22 cellular contexts compared by ENCODE assay signal in genomic region chr2:28477087-28477486, GRCh38. TPM values are rescaled to one million over a fixed set of nuclear protein-coding genes. Genes with fewer than 3 reads are reported as not detected.
A peak's percentile ranks its signal among the peaks of the same experiment; 100 is the strongest.
DNase-seq lines count a peak whose midpoint lies in the region; ATAC-seq, FAIRE-seq and TF ChIP-seq lines count a peak whose summit lies in the region.
"Had no signal": no experiment of that assay in that cellular context is flagged by ENCODE, and none has a peak within 500 bp of the region (broad histone marks: within the 10 kb centered on the region; RNA-seq: fewer than 3 reads in every experiment).

No MANE protein-coding gene starts in this region.

- no peak overlapping the region for H2BK12ac ChIP-seq in H1 (ENCODE audit: low read depth, low read length)

- H3K23ac ChIP-seq in H1 (ENCODE audit: insufficient read length) = no peak overlapping the region

- H3K79me1 ChIP-seq in H1 (ENCODE audit: low read depth, low read length) = no peaks in the 10 kb centered on the region

- no peak overlapping the region for H3K4me3 Mint-ChIP-seq in activated CD8-positive, alpha-beta memory T cell treated with anti-CD3 and anti-CD28 coated beads, Interleukin-2, amount 10 ng/mL, durations not matched to agents 7 days and 5 days
- no peak overlapping the region for H3K4me3 Mint-ChIP-seq in stimulated activated effector memory CD8-positive, alpha-beta T cell treated with anti-CD3 and anti-CD28 coated beads, Interleukin-12 subunit alpha, Interleukin-12 subunit beta, amount 100 ng/mL, for 72 hours
- no peak overlapping the region for H3K4me3 Mint-ChIP-seq in progenitor cell of endocrine pancreas (ENCODE audit: low read depth)
- H3K4me3 Mint-ChIP-seq: CD4-positive, alpha-beta T cell; HFFc6 had no signal

- TF ChIP-seq CTCF in H1 (IDR thresholded peaks at IDR 0.05; ENCODE audit: control extremely low read depth in 1 of 3, insufficient read depth in 1 of 3, low read depth in 1 of 3, low read length in 3 of 3) (no peak), progenitor cell of endocrine pancreas (IDR thresholded peaks at IDR 0.05; ENCODE audit: unreplicated experiment) (no peak), upper lobe of right lung (IDR thresholded peaks at IDR 0.05) (no peak)

- H3K4me1 ChIP-seq in H1 (replicated peaks in 1 of 4; ENCODE audit: control insufficient read depth in 3 of 4, insufficient read depth in 4 of 4, low read length in 3 of 4) = no peaks in the 10 kb centered on the region
- H3K4me1 ChIP-seq in upper lobe of right lung = no peaks in the 10 kb centered on the region
- H3K4me1 ChIP-seq: A549 had no signal

- no peak overlapping the region for H2BK5ac ChIP-seq in H1 (ENCODE audit: low read depth, low read length)

- no peak overlapping the region for H4K5ac ChIP-seq in H1 (ENCODE audit: insufficient read length, low read depth, low read length)

- no peak for TF ChIP-seq EP300 in H1 (IDR thresholded peaks at IDR 0.05; ENCODE audit: borderline replicate concordance in 1 of 2, low read depth in 2 of 2, low read length in 2 of 2)

- TF ChIP-seq RAD21 in H1 (IDR thresholded peaks at IDR 0.05 in 1 of 2, conservative IDR thresholded peaks at IDR 0.05 in 1 of 2; ENCODE audit: low read depth in 2 of 2, low read length in 2 of 2) = no peak

- no peak overlapping the region for H3K4me2 ChIP-seq in H1 (ENCODE audit: insufficient read depth in 1 of 2, low read depth in 2 of 2, low read length in 2 of 2)
- H3K4me2 ChIP-seq: A549 had no signal

- H3K79me2 ChIP-seq in H1 (ENCODE audit: control insufficient read depth in 1 of 2, insufficient read depth in 2 of 2, low read length in 2 of 2) = no peaks in the 10 kb centered on the region

- H4K91ac ChIP-seq in H1 (replicated peaks; ENCODE audit: insufficient read length, low read length) = no peak overlapping the region

- no peak for TF ChIP-seq POLR2A in H1 (IDR thresholded peaks at IDR 0.05; ENCODE audit: control extremely low read depth in 1 of 2, low read depth in 2 of 2, low read length in 2 of 2)

- no peak for ATAC-seq in activated CD8-positive, alpha-beta memory T cell treated with anti-CD3 and anti-CD28 coated beads, Interleukin-2, amount 10 ng/mL, durations not matched to agents 7 days and 5 days
- peak; percentile 24 for ATAC-seq in stimulated activated effector memory CD8-positive, alpha-beta T cell treated with anti-CD3 and anti-CD28 coated beads, Interleukin-12 subunit alpha, Interleukin-12 subunit beta, amount 100 ng/mL, for 72 hours
- no peak for ATAC-seq in upper lobe of right lung
- ATAC-seq: HCT116, HepG2 had no signal

- intact Hi-C loops in upper lobe of right lung (cut with DNase I) = no loop called here

- no peak overlapping the region for H3K14ac ChIP-seq in H1 (ENCODE audit: insufficient read length)

- CTCF ChIA-PET in activated CD8-positive, alpha-beta memory T cell treated with anti-CD3 and anti-CD28 coated beads, Interleukin-2, amount 10 ng/mL, durations not matched to agents 7 days and 5 days (lab: Charles Lee) = no interaction called here
- CTCF ChIA-PET in H1 (lab: Charles Lee; ENCODE audit: partially characterized antibody) = interaction anchor here (0.7 to 1.7 kb wide), 2 partner anchors 10 to 16 kb away, joined by 4 to 7 read pairs; no protein-coding TSS in a partner anchor

- H4K20me1 ChIP-seq in H1 (replicated peaks in 1 of 2; ENCODE audit: control insufficient read depth in 1 of 2, insufficient read depth in 2 of 2, low read length in 2 of 2) = no peaks in the 10 kb centered on the region

- 0 out of 2 replicates have a peak overlapping the region, but pooled peaks have one; percentile 57 for H4K8ac ChIP-seq in H1 (ENCODE audit: extremely low read depth, insufficient read depth, low read length)

- DNase-seq in activated CD8-positive, alpha-beta memory T cell treated with anti-CD3 and anti-CD28 coated beads for 24 hours = peak; percentile 41
- DNase-seq in activated CD8-positive, alpha-beta memory T cell treated with anti-CD3 and anti-CD28 coated beads, Interleukin-2, amount 50 U/mL, for 4 hours = no peak
- DNase-seq in activated CD8-positive, alpha-beta memory T cell treated with anti-CD3 and anti-CD28 coated beads, Interleukin-2, amount 10 ng/mL, durations not matched to agents 7 days and 5 days = peak; percentile 15
- no peak for DNase-seq in H1 (ENCODE audit: low read depth in 1 of 2, low spot score in 2 of 2)
- no peak for DNase-seq in stimulated activated effector memory CD8-positive, alpha-beta T cell treated with anti-CD3 and anti-CD28 coated beads, Interleukin-12 subunit alpha, Interleukin-12 subunit beta, amount 100 ng/mL, for 72 hours (ENCODE audit: low spot score in 2 of 2)
- DNase-seq in progenitor cell of endocrine pancreas (ENCODE audit: low spot score, unreplicated experiment) = no peak
- DNase-seq in upper lobe of right lung = no peak
- no peak for DNase-seq in hypothalamus (lab: John Stamatoyannopoulos, UW)
- DNase-seq: AML-193; Caco-2; CD4-positive, alpha-beta T cell; GM23248; H7; HFFc6 had no signal

- no peak overlapping the region for H2AK5ac ChIP-seq in H1 (ENCODE audit: low read depth, low read length)

- H3K4me3 ChIP-seq in H1 (ENCODE audit: extremely low read depth in 1 of 4, insufficient read depth in 2 of 4, low read depth in 3 of 4, low read length in 4 of 4) (no peak overlapping the region), upper lobe of right lung (no peak overlapping the region)
- H3K4me3 ChIP-seq: A549, GM23248 had no signal

- peaks cover 8% of the 10 kb centered on the region for H3K4me1 Mint-ChIP-seq in activated CD8-positive, alpha-beta memory T cell treated with anti-CD3 and anti-CD28 coated beads, Interleukin-2, amount 10 ng/mL, durations not matched to agents 7 days and 5 days
- peaks cover 3% of the 10 kb centered on the region for H3K4me1 Mint-ChIP-seq in stimulated activated effector memory CD8-positive, alpha-beta T cell treated with anti-CD3 and anti-CD28 coated beads, Interleukin-12 subunit alpha, Interleukin-12 subunit beta, amount 100 ng/mL, for 72 hours
- H3K4me1 Mint-ChIP-seq in progenitor cell of endocrine pancreas (ENCODE audit: low read depth) = no peaks in the 10 kb centered on the region

- H3K27me3 ChIP-seq in H1 (replicated peaks in 1 of 4; ENCODE audit: control insufficient read depth in 3 of 4, extremely low read depth in 1 of 4, insufficient read depth in 3 of 4, low read length in 3 of 4) = no peaks in the 10 kb centered on the region
- H3K27me3 ChIP-seq in upper lobe of right lung = no peaks in the 10 kb centered on the region

- no peak overlapping the region for H3K27ac Mint-ChIP-seq in activated CD8-positive, alpha-beta memory T cell treated with anti-CD3 and anti-CD28 coated beads, Interleukin-2, amount 10 ng/mL, durations not matched to agents 7 days and 5 days
- H3K27ac Mint-ChIP-seq in stimulated activated effector memory CD8-positive, alpha-beta T cell treated with anti-CD3 and anti-CD28 coated beads, Interleukin-12 subunit alpha, Interleukin-12 subunit beta, amount 100 ng/mL, for 72 hours = no peak overlapping the region
- H3K27ac Mint-ChIP-seq in progenitor cell of endocrine pancreas = no peak overlapping the region
- H3K27ac Mint-ChIP-seq: CD4-positive, alpha-beta T cell; HFFc6 had no signal

- H3K23me2 ChIP-seq in H1 (ENCODE audit: low read depth, low read length) = no peaks in the 10 kb centered on the region

- H3K36me3 ChIP-seq in H1 (ENCODE audit: control insufficient read depth in 2 of 4, insufficient read depth in 4 of 4, low read length in 3 of 4) (no peaks in the 10 kb centered on the region), upper lobe of right lung (no peaks in the 10 kb centered on the region)

- H3K27ac ChIP-seq in H1 (ENCODE audit: low read depth, low read length) = no peak overlapping the region
- H3K27ac ChIP-seq in upper lobe of right lung = no peak overlapping the region
- H3K27ac ChIP-seq: 22Rv1, A549, C4-2B, GM23248 had no signal

- H3K56ac ChIP-seq in H1 (replicated peaks; ENCODE audit: insufficient read length, low read depth, low read length) = no peak overlapping the region

- H2AFZ ChIP-seq in H1 (ENCODE audit: low read length) = no peak overlapping the region
- H2AFZ ChIP-seq: GM23248 had no signal

- 93% methylated on average over 2 of the region's 2 CpGs; no CpG with 5 or more reads in 1 of the 2 experiments for WGBS in H1 (ENCODE audit: extremely low coverage in 1 of 2, insufficient coverage in 1 of 2, insufficient read length in 1 of 2, insufficient replicate concordance in 2 of 2, low coverage in 1 of 2, low lambda C conversion rate in 2 of 2, missing lambda C conversion rate in 1 of 2), 2 experiments

- peaks cover 5% of the 10 kb centered on the region for H3K36me3 Mint-ChIP-seq in activated CD8-positive, alpha-beta memory T cell treated with anti-CD3 and anti-CD28 coated beads, Interleukin-2, amount 10 ng/mL, durations not matched to agents 7 days and 5 days
- no peaks in the 10 kb centered on the region for H3K36me3 Mint-ChIP-seq in stimulated activated effector memory CD8-positive, alpha-beta T cell treated with anti-CD3 and anti-CD28 coated beads, Interleukin-12 subunit alpha, Interleukin-12 subunit beta, amount 100 ng/mL, for 72 hours
- H3K36me3 Mint-ChIP-seq in progenitor cell of endocrine pancreas (ENCODE audit: insufficient read depth) = no peaks in the 10 kb centered on the region

- H2BK20ac ChIP-seq in H1 (ENCODE audit: low read length) = no peak overlapping the region

- no peak overlapping the region for H2BK15ac ChIP-seq in H1 (ENCODE audit: low read length)

- POLR2A ChIA-PET in H1 (lab: Charles Lee; ENCODE audit: partially characterized antibody) = interaction anchor here (0.8 kb wide), 1 partner anchor 233 kb away, joined by 3 read pairs; no protein-coding TSS in a partner anchor

- peaks cover 3% of the 10 kb centered on the region for H3K9me3 Mint-ChIP-seq in activated CD8-positive, alpha-beta memory T cell treated with anti-CD3 and anti-CD28 coated beads, Interleukin-2, amount 10 ng/mL, durations not matched to agents 7 days and 5 days (ENCODE audit: low read depth)
- H3K9me3 Mint-ChIP-seq in stimulated activated effector memory CD8-positive, alpha-beta T cell treated with anti-CD3 and anti-CD28 coated beads, Interleukin-12 subunit alpha, Interleukin-12 subunit beta, amount 100 ng/mL, for 72 hours = no peaks in the 10 kb centered on the region
- H3K9me3 Mint-ChIP-seq in progenitor cell of endocrine pancreas (ENCODE audit: low read depth) = peaks cover 5% of the 10 kb centered on the region
- H3K9me3 Mint-ChIP-seq: CD4-positive, alpha-beta T cell had no signal

- H3K9ac ChIP-seq in H1 (replicated peaks in 1 of 4; ENCODE audit: extremely low read depth in 1 of 4, low read depth in 3 of 4, low read length in 3 of 4) = no peak overlapping the region
- H3K9ac ChIP-seq: GM23248 had no signal

- FAIRE-seq in H1 (lab: Jason Lieb, UNC) = no peak
- FAIRE-seq: A549, D721Med, G401.6, GM18507, HepG2 had no signal

- H3K18ac ChIP-seq in H1 (ENCODE audit: extremely low read depth, low read length) = no peak overlapping the region

- no peak overlapping the region for H3K4ac ChIP-seq in H1 (replicated peaks; ENCODE audit: insufficient read length, low read depth, low read length)

- no peak overlapping the region for H2BK120ac ChIP-seq in H1 (replicated peaks; ENCODE audit: low read depth, low read length)

- H3K27me3 Mint-ChIP-seq in activated CD8-positive, alpha-beta memory T cell treated with anti-CD3 and anti-CD28 coated beads, Interleukin-2, amount 10 ng/mL, durations not matched to agents 7 days and 5 days = no peaks in the 10 kb centered on the region
- peaks cover 6% of the 10 kb centered on the region for H3K27me3 Mint-ChIP-seq in progenitor cell of endocrine pancreas
- H3K27me3 Mint-ChIP-seq: CD4-positive, alpha-beta T cell had no signal

- no peaks in the 10 kb centered on the region; a peak in 1 of 4 replicates for H3K9me3 ChIP-seq in H1 (ENCODE audit: insufficient read depth in 2 of 2, low read depth in 1 of 2, low read length in 1 of 2)
- H3K9me3 ChIP-seq in upper lobe of right lung = no peaks in the 10 kb centered on the region
- H3K9me3 ChIP-seq: A549 had no signal

RNA-seq across cellular contexts. Expression of gene PLB1, which starts 18.8 kb away (rescaled TPM):
- total RNA-seq in activated CD8-positive, alpha-beta memory T cell treated with anti-CD3 and anti-CD28 coated beads, Interleukin-2, amount 10 ng/mL, durations not matched to agents 7 days and 5 days = 1 to 10 TPM in 1 of 2 experiments, under 1 TPM in 1; 0.67 to 1.2 TPM
- total RNA-seq in H1 (2021; fragmentation: NEBNext Ultra II Directional; extraction: Animal tissue kit (Norgen Biotek cat#: 25700)) = 0.15 and 0.20 TPM in 2 replicates
- 0.08 and 0.36 TPM in 2 replicates for polyA plus RNA-seq in H1 (2011; rRNA removed)
- polyA plus RNA-seq in H1 (2011; cell fraction: cytosol; rRNA removed) = 0.16 TPM
- polyA plus RNA-seq in H1 (2011; cell fraction: nucleus; rRNA removed) = 0.16 TPM
- polyA plus RNA-seq in H1 (2012, experiment 1 of 2) = 0.08 to 0.33 TPM (median 0.25 TPM) in 4 replicates
- 0.05 TPM for polyA plus RNA-seq in H1 (2012, experiment 2 of 2)
- 0.20 TPM for polyA plus RNA-seq in H1 (2013, experiment 1 of 2)
- 0.11 TPM for polyA plus RNA-seq in H1 (2013, experiment 2 of 2)
- polyA minus RNA-seq in H1 (2011; rRNA and poly(A)+ RNA removed) = 0.28 and 0.83 TPM in 2 replicates
- not detected for polyA minus RNA-seq in H1 (2011; cell fraction: cytosol; rRNA and poly(A)+ RNA removed)
- 0.10 TPM for polyA minus RNA-seq in H1 (2011; cell fraction: nucleus; rRNA and poly(A)+ RNA removed)
- total RNA-seq in progenitor cell of endocrine pancreas = 0.65 and 0.78 TPM in 2 replicates
- total RNA-seq in upper lobe of right lung = 4.2 TPM
- total RNA-seq: H7 had no signal

Comparison
In these comparisons a context has a peak if more than half of its experiments do, and no peak if none do; other contexts are left out.
1. DNase-seq: peak in activated CD8-positive, alpha-beta memory T cell treated with anti-CD3 and anti-CD28 coated beads for 24 hours (single experiment) and activated CD8-positive, alpha-beta memory T cell treated with anti-CD3 and anti-CD28 coated beads, Interleukin-2, amount 10 ng/mL, durations not matched to agents 7 days and 5 days (single experiment); none in activated CD8-positive, alpha-beta memory T cell treated with anti-CD3 and anti-CD28 coated beads, Interleukin-2, amount 50 U/mL, for 4 hours (single experiment), H1 (0 of 2), stimulated activated effector memory CD8-positive, alpha-beta T cell treated with anti-CD3 and anti-CD28 coated beads, Interleukin-12 subunit alpha, Interleukin-12 subunit beta, amount 100 ng/mL, for 72 hours (0 of 2), progenitor cell of endocrine pancreas (single experiment), upper lobe of right lung (single experiment) and hypothalamus (0 of 51).